In genomic region chr9:77514886-77515711, GRCh38 we compare ENCODE assay signal across 12 cellular contexts.
DNase-seq lines count a peak whose midpoint lies in the region; ATAC-seq and TF ChIP-seq lines count a peak whose summit lies in the region.
"Had no signal": no experiment of that assay in that cellular context is flagged by ENCODE, and none has a peak within 500 bp of the region (broad histone marks: within the 10 kb centered on the region; RNA-seq: fewer than 3 reads in every experiment).

No MANE protein-coding gene starts in this region.

- ATAC-seq in left lobe of liver (peak; percentile 62), upper lobe of right lung (peak; percentile 66)

- H3K27me3 ChIP-seq in upper lobe of right lung: no peaks in the 10 kb centered on the region
- H3K27me3 ChIP-seq in esophagus squamous epithelium: no peaks in the 10 kb centered on the region
- H3K27me3 ChIP-seq: tibial nerve had no signal

- 43 to 55% methylated on average over 7 to 9 of the region's 9 CpGs for WGBS in esophagus squamous epithelium, 2 donors

- TF ChIP-seq POLR2A in esophagus squamous epithelium (IDR thresholded peaks at IDR 0.05): no peak

- TF ChIP-seq CTCF in upper lobe of right lung (IDR thresholded peaks at IDR 0.05) (no peak), esophagus squamous epithelium (IDR thresholded peaks at IDR 0.05) (no peak)

- H3K36me3 ChIP-seq in upper lobe of right lung (no peaks in the 10 kb centered on the region), esophagus squamous epithelium (no peaks in the 10 kb centered on the region)
- H3K36me3 ChIP-seq: tibial nerve had no signal

- DNase-seq in NCI-H2196 (lab: John Stamatoyannopoulos, UW; ENCODE audit: unreplicated experiment): peak; percentile 11
- DNase-seq in NCI-H2196 treated with DMSO at 0.1 percent for 48 hours (lab: John Stamatoyannopoulos, UW; ENCODE audit: unreplicated experiment): no peak
- peak in 16 of 61 donors; percentile 7 to 47 (median 13) for DNase-seq in caudate nucleus (lab: John Stamatoyannopoulos, UW)
- DNase-seq in left lobe of liver (ENCODE audit: low spot score): no peak
- no peak for DNase-seq in upper lobe of right lung
- DNase-seq in esophagus squamous epithelium (lab: John Stamatoyannopoulos, UW): no peak
- no peak for DNase-seq in NCI-H510A treated with DMSO at 0.1 percent for 48 hours (lab: John Stamatoyannopoulos, UW)
- no peak for DNase-seq in NCI-H526 treated with DMSO at 0.1 percent for 48 hours (lab: John Stamatoyannopoulos, UW)
- DNase-seq: 8988T, NCI-H2029 had no signal

- no peak overlapping the region for H3K4me3 ChIP-seq in upper lobe of right lung
- H3K4me3 ChIP-seq in esophagus squamous epithelium: no peak overlapping the region
- H3K4me3 ChIP-seq: SK-N-MC, tibial nerve had no signal

- H3K4me1 ChIP-seq in upper lobe of right lung (peaks cover 23% of the 10 kb centered on the region), esophagus squamous epithelium (peaks cover 0 to 19% (median 0%) of the 10 kb centered on the region in 3 donors)

- intact Hi-C loops in upper lobe of right lung (cut with DNase I): no loop called here
- intact Hi-C loops in esophagus squamous epithelium (cut with DNase I): no loop called here

- H3K9me3 ChIP-seq in upper lobe of right lung (no peaks in the 10 kb centered on the region), esophagus squamous epithelium (no peaks in the 10 kb centered on the region)
- H3K9me3 ChIP-seq: tibial nerve had no signal

- peak overlapping the region; percentile 74 for H3K27ac ChIP-seq in caudate nucleus (ENCODE audit: low read depth, low read length)
- peak overlapping the region; percentile 3 for H3K27ac ChIP-seq in upper lobe of right lung
- H3K27ac ChIP-seq in esophagus squamous epithelium: peak overlapping the region in 2 of 4 donors; percentile 43 to 54
- H3K27ac ChIP-seq: SK-N-MC had no signal
